ENCODE assay signal across 18 cellular contexts in the genomic region with DNA sequence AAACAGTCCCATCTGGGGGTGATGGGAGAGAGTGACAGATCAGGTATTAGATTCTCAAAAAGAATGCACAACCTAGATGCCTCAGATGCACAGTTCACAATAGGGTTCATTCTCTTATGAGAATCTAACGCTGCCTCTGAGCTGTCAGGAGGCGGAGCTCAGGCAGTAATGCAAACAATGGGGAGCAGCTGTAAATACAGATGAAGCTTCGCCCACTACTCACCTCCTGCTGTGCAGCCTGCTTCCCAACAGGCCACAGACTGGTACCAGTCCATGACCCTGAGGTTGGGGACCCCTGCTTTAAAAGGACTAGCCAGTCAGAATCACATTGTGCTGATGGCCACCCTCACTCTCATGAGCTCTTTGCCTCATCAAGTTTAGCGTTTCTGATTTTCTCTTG.
A peak's percentile ranks its signal among the peaks of the same experiment; 100 is the strongest.
DNase-seq lines count a peak whose midpoint lies in the region; ATAC-seq, FAIRE-seq and TF ChIP-seq lines count a peak whose summit lies in the region.
"Had no signal": no experiment of that assay in that cellular context is flagged by ENCODE, and none has a peak within 500 bp of the region (broad histone marks: within the 10 kb centered on the region; RNA-seq: fewer than 3 reads in every experiment).

No MANE protein-coding gene starts in this region.

- H3K27ac ChIP-seq in HepG2 (ENCODE audit: extremely low read length, insufficient read depth, low read length): no peak overlapping the region
- H3K27ac ChIP-seq in right lobe of liver: no peak overlapping the region
- no peak overlapping the region for H3K27ac ChIP-seq in substantia nigra (ENCODE audit: low read depth, low read length, poor library complexity, severe bottlenecking)
- H3K27ac ChIP-seq: esophagus muscularis mucosa, left lung, neutrophil had no signal

- H2AFZ ChIP-seq in HepG2 (ENCODE audit: low read length): no peak overlapping the region

- H3K4me1 Mint-ChIP-seq in T-helper 17 cell: no peaks in the 10 kb centered on the region

- in situ Hi-C loops in HepG2 (cut with HindIII; ENCODE audit: extremely low pct_ligation_motif_present, low pct_unique_long_range_greater_than_20kb): no loop called here

- H3K9me3 ChIP-seq in HepG2 (ENCODE audit: low read length): no peaks in the 10 kb centered on the region
- no peaks in the 10 kb centered on the region for H3K9me3 ChIP-seq in right lobe of liver
- no peaks in the 10 kb centered on the region for H3K9me3 ChIP-seq in T-helper 17 cell (ENCODE audit: control insufficient read depth, low read length, poor library complexity, severe bottlenecking)
- H3K9me3 ChIP-seq: esophagus muscularis mucosa, left lung, mucosa of descending colon, neutrophil had no signal

- CTCF ChIA-PET in HepG2 (lab: Yijun Ruan, JAX; ENCODE audit: low intra/inter-chr PET ratio, low total read pairs) (no interaction called here), HEK293T (lab: Yijun Ruan, JAX) (no interaction called here)

- H3K4me1 ChIP-seq in HepG2 (ENCODE audit: insufficient read depth, low read length): no peaks in the 10 kb centered on the region
- no peaks in the 10 kb centered on the region for H3K4me1 ChIP-seq in right lobe of liver
- H3K4me1 ChIP-seq: left lung had no signal

- peaks cover 5% of the 10 kb centered on the region for H3K27me3 Mint-ChIP-seq in T-helper 17 cell

- POLR2A ChIA-PET in HepG2 (lab: Yijun Ruan, JAX) (no interaction called here), HEK293T (lab: Yijun Ruan, JAX) (no interaction called here)

- no peak overlapping the region for H3K4me3 Mint-ChIP-seq in T-helper 17 cell

- H3K4me2 ChIP-seq in HepG2 (ENCODE audit: low read depth, low read length): no peak overlapping the region

- FAIRE-seq in HepG2 (lab: Jason Lieb, UNC): no peak

- TF ChIP-seq CTCF in HepG2 (CRISPR knock-in tag; IDR thresholded peaks at IDR 0.05) (no peak), right lobe of liver (IDR thresholded peaks at IDR 0.05) (no peak)

- TF ChIP-seq POLR2A in HepG2 (IDR thresholded peaks at IDR 0.05; ENCODE audit: insufficient read depth in 1 of 2, low read depth in 2 of 2, low read length in 2 of 2): no peak
- TF ChIP-seq POLR2A in right lobe of liver (IDR thresholded peaks at IDR 0.05): no peak

- no peak overlapping the region for H3K27ac Mint-ChIP-seq in T-helper 17 cell

- no peak for TF ChIP-seq RAD21 in HepG2 (CRISPR knock-in tag; IDR thresholded peaks at IDR 0.05)

- intact Hi-C loops in HepG2 (cut with micrococcal nuclease; ENCODE audit: unreplicated experiment): no loop called here
- intact Hi-C loops in right lobe of liver (cut with DNase I): no loop called here

- ATAC-seq in HepG2 (peak; percentile 48; the same call in 2 of the 3 replicates), right lobe of liver (no peak), T-helper 17 cell (no peak)
- ATAC-seq: left lung, mucosa of descending colon had no signal

- TF ChIP-seq EP300 in HepG2 (IDR thresholded peaks at IDR 0.05; ENCODE audit: low read depth in 2 of 2, low read length in 2 of 2) (no peak), HepG2 (CRISPR knock-in tag; IDR thresholded peaks at IDR 0.05; ENCODE audit: borderline replicate concordance) (no peak)

- WGBS in HepG2 (ENCODE audit: low lambda C conversion rate): 1% methylated on average over 3 of the region's 4 CpGs
- WGBS in right lobe of liver (ENCODE audit: insufficient coverage, low coverage, low lambda C conversion rate, missing lambda C conversion rate): 29% methylated on average over 4 of the region's 4 CpGs

- peak; percentile 15 for DNase-seq in HepG2 (ENCODE audit: low spot score)
- DNase-seq in right lobe of liver: no peak
- peak; percentile 73 for DNase-seq in NCI-H69 (lab: John Stamatoyannopoulos, UW)
- peak; percentile 49 for DNase-seq in ecto neural progenitor cell (ENCODE audit: low spot score)
- no peak for DNase-seq in T-helper 17 cell
- DNase-seq in substantia nigra (lab: John Stamatoyannopoulos, UW): no peak
- no peak for DNase-seq in NOMO-1 treated with dmso at 0.1 percent for 144 hours (lab: John Stamatoyannopoulos, UW; ENCODE audit: unreplicated experiment)
- no peak for DNase-seq in HEK293T (ENCODE audit: extremely low spot score)
- DNase-seq: activated naive CD4-positive, alpha-beta T cell; amygdala; C1 segment of cervical spinal cord; DMS 273 treated with DMSO at 0.1 percent for 48 hours; effector CD4-positive, alpha-beta T cell; KBM-7; left lung; mucosa of descending colon had no signal

- no peak overlapping the region for H3K4me3 ChIP-seq in HepG2 (replicated peaks in 1 of 3; ENCODE audit: insufficient read depth in 1 of 3, low read depth in 2 of 3, low read length in 3 of 3)
- H3K4me3 ChIP-seq in right lobe of liver: no peak overlapping the region
- H3K4me3 ChIP-seq: esophagus muscularis mucosa, left lung, mucosa of descending colon had no signal

- no peaks in the 10 kb centered on the region for H4K20me1 ChIP-seq in HepG2 (ENCODE audit: insufficient read depth, low read length)

- no TSS peak for BruUV-seq in HepG2 (replicated peaks; lab: Mats Ljungman, UMichigan)

- no peaks in the 10 kb centered on the region for H3K36me3 Mint-ChIP-seq in T-helper 17 cell (ENCODE audit: low read depth)

- H3K36me3 ChIP-seq in HepG2 (replicated peaks in 1 of 2; ENCODE audit: control insufficient read depth in 1 of 2, insufficient read depth in 2 of 2, low read length in 2 of 2) (no peaks in the 10 kb centered on the region), right lobe of liver (no peaks in the 10 kb centered on the region)
- H3K36me3 ChIP-seq: esophagus muscularis mucosa, left lung, neutrophil had no signal

- no peaks in the 10 kb centered on the region for H3K79me2 ChIP-seq in HepG2 (ENCODE audit: insufficient read depth, low read length)

- no peaks in the 10 kb centered on the region for H3K27me3 ChIP-seq in HepG2 (ENCODE audit: control insufficient read depth in 1 of 2, insufficient read depth in 2 of 2, low read length in 2 of 2)
- no peaks in the 10 kb centered on the region for H3K27me3 ChIP-seq in right lobe of liver
- H3K27me3 ChIP-seq: esophagus muscularis mucosa, left lung had no signal

- no peak overlapping the region for H3K9ac ChIP-seq in HepG2 (ENCODE audit: insufficient read depth, low read depth, low read length)

TF ChIP-seq in HepG2, 621 proteins besides CTCF, POLR2A, EP300 and RAD21:
- TF ChIP-seq FOXK2 (IDR thresholded peaks at IDR 0.05) (no peak), SP5 (CRISPR knock-in tag; IDR thresholded peaks at IDR 0.05; ENCODE audit: borderline replicate concordance, low read depth) (0 out of 2 replicates have a peak, but pooled peaks have one; percentile 15)
- TF ChIP-seq, protein P1, sequence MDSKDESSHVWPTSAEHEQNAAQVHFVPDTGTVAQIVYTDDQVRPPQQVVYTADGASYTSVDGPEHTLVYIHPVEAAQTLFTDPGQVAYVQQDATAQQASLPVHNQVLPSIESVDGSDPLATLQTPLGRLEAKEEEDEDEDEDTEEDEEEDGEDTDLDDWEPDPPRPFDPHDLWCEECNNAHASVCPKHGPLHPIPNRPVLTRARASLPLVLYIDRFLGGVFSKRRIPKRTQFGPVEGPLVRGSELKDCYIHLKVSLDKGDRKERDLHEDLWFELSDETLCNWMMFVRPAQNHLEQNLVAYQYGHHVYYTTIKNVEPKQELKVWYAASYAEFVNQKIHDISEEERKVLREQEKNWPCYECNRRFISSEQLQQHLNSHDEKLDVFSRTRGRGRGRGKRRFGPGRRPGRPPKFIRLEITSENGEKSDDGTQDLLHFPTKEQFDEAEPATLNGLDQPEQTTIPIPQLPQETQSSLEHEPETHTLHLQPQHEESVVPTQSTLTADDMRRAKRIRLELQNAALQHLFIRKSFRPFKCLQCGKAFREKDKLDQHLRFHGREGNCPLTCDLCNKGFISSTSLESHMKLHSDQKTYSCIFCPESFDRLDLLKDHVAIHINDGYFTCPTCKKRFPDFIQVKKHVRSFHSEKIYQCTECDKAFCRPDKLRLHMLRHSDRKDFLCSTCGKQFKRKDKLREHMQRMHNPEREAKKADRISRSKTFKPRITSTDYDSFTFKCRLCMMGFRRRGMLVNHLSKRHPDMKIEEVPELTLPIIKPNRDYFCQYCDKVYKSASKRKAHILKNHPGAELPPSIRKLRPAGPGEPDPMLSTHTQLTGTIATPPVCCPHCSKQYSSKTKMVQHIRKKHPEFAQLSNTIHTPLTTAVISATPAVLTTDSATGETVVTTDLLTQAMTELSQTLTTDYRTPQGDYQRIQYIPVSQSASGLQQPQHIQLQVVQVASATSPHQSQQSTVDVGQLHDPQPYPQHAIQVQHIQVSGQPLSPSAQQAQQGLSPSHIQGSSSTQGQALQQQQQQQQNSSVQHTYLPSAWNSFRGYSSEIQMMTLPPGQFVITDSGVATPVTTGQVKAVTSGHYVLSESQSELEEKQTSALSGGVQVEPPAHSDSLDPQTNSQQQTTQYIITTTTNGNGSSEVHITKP (CRISPR knock-in tag; IDR thresholded peaks at IDR 0.05; ENCODE audit: low read depth): no peak

TF ChIP-seq in HEK293T, 16 proteins besides CTCF, POLR2A, EP300 and RAD21:
- TF ChIP-seq TARDBP (IDR thresholded peaks at IDR 0.05) (no peak), HDGF (IDR thresholded peaks at IDR 0.05; ENCODE audit: borderline replicate concordance) (no peak)

Comparison
In these comparisons a context has a peak if more than half of its experiments do, and no peak if none do; other contexts are left out.
1. DNase-seq: peak in HepG2 (single experiment), NCI-H69 (single experiment) and ecto neural progenitor cell (single experiment); none in right lobe of liver (0 of 3), T-helper 17 cell (0 of 3), substantia nigra (0 of 49), NOMO-1 treated with dmso at 0.1 percent for 144 hours (single experiment) and HEK293T (single experiment).